Comparison of ENCODE assay signal across 8 cellular contexts in the genomic region with DNA sequence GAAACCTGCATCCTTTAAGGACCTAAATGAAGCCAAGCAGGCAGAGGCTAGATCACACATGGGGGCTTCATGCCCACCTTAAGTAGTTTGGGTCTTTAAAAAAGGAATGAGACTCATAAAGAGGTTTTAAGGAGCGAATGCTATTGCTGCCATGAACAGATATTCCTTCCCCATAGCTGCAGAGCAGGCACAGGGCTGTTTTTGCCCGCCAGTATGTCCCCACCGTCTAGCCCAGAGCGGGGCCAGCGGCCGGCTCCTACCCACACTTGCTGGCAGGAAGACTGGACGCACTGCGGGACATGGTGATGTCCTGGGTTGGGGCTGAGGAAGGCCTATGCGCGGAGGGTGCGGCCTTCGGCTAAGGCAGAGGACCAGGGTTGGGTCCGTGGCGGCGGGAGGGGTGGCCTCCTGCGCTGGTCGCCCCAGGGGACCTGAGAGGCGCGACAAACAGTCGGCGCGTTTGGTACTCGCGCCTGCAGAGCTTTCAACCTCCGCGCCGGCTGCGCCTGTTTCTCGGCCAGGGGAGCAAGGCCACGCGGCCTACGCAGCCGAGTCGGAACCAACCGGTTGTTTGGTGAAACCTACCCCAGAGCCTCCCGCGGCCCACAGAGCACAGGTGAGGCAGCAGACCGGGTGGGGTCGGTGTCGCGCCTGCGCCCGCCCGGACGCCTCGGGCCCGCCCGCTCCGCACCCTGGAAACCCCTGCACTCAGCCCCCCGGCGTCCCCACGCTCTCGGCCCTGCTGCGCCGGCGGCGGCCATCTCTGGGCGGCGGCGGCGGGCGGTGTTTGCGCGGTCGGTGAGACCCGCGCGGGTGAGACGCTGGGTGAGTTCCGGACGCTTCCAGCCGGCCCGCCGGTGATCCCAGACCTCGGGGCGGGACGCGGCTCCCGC. TPM values are rescaled to one million over a fixed set of nuclear protein-coding genes. Genes with fewer than 3 reads are reported as not detected.
DNase-seq lines count a peak whose midpoint lies in the region; ATAC-seq and TF ChIP-seq lines count a peak whose summit lies in the region.

FAIM (plus strand) TSS at position 450 of the 893 bp plus-strand sequence. CDS start 10,956 bp downstream, outside the sequence.

- H3K4me3 ChIP-seq in BJ (ENCODE audit: low read depth, low read length) (peak within 1 kb of the TSS; percentile 51), mesodermal cell (ENCODE audit: extremely low read depth, insufficient read depth, low read length, poor library complexity, severe bottlenecking) (peak within 1 kb of the TSS; percentile 58)

- DNase-seq in BJ (ENCODE audit: low read depth): no peak
- DNase-seq in NCI-H526 (lab: John Stamatoyannopoulos, UW): peak; percentile 31 to 88
- peak; percentile 31 for DNase-seq in activated CD8-positive, alpha-beta memory T cell treated with anti-CD3 and anti-CD28 coated beads, Interleukin-2, amount 50 U/mL, for 1 hour (ENCODE audit: extremely low read depth)
- DNase-seq in stimulated activated CD8-positive, alpha-beta memory T cell treated with anti-CD3 and anti-CD28 coated beads, Interleukin-15, amount 100 ng/mL, for 4 hours (ENCODE audit: low read depth in 2 of 2): peak; percentile 22 to 55

- H3K9me3 ChIP-seq in mesodermal cell (ENCODE audit: control insufficient read depth, low read length): no peaks in the 10 kb centered on the region

- in situ Hi-C loops in endometrial microvascular endothelial cells (cut with HindIII; ENCODE audit: inconsistent ontology term, low pct_unique_long_range_greater_than_20kb, low sequenced_read_pairs): no loop called here

- WGBS in mesodermal cell (ENCODE audit: insufficient coverage in 2 of 2), 2 experiments: 3 to 4% methylated on average over 57 to 68 of the region's 79 CpGs

- POLR2A ChIA-PET in BJ (lab: Charles Lee): interaction anchor here (0.5 kb wide), 1 partner anchor 220 kb away, joined by 7 read pairs; no protein-coding TSS in a partner anchor

- no peaks in the 10 kb centered on the region for H3K4me1 ChIP-seq in mesodermal cell (ENCODE audit: control insufficient read depth, insufficient read depth, low read length, poor library complexity, severe bottlenecking)

- peak; percentile 79 for ATAC-seq in GM18909 (IDR thresholded peaks at IDR 0.05; ENCODE audit: poor library complexity, unreplicated experiment)
- ATAC-seq in HG03135 (IDR thresholded peaks at IDR 0.05; ENCODE audit: unreplicated experiment): peak; percentile 77

- CTCF ChIA-PET in BJ (lab: Yijun Ruan, JAX): interaction anchor here (1.0 to 2.5 kb wide), 4 partner anchors 14 to 325 kb away, joined by 3 to 8 read pairs (median 4); partner anchors contain the start of gene CEP70

- TF ChIP-seq CTCF in BJ (IDR thresholded peaks at IDR 0.05; ENCODE audit: insufficient read depth, low read depth, low read length): no peak

- H3K36me3 ChIP-seq in BJ (ENCODE audit: control insufficient read depth, insufficient read depth, low read length) (no peaks in the 10 kb centered on the region), mesodermal cell (ENCODE audit: control insufficient read depth, insufficient read depth, low read length) (no peaks in the 10 kb centered on the region)

- H3K27ac ChIP-seq in mesodermal cell (ENCODE audit: low read depth, low read length, severe bottlenecking): peak within 1 kb of the TSS; percentile 74

- H3K27me3 ChIP-seq in BJ (ENCODE audit: control insufficient read depth, insufficient read depth, low read length): no peaks in the 10 kb centered on the region

RNA-seq across cellular contexts. Expression of gene FAIM, which starts in this region (rescaled TPM):
- 2.4 and 6.4 TPM in 2 replicates for polyA plus RNA-seq in BJ (2011; rRNA removed)
- 0.57 and 0.76 TPM in 2 replicates for polyA minus RNA-seq in BJ (2011; rRNA and poly(A)+ RNA removed)
- 12.5 TPM for total RNA-seq in endometrial microvascular endothelial cells (ENCODE audit: inconsistent ontology term)
- polyA plus RNA-seq in mesodermal cell (2013, experiment 1 of 2): 4.4 TPM
- 6.5 TPM for polyA plus RNA-seq in mesodermal cell (2013, experiment 2 of 2)
